Comparison of ENCODE assay signal across 18 cellular contexts in the genomic region with DNA sequence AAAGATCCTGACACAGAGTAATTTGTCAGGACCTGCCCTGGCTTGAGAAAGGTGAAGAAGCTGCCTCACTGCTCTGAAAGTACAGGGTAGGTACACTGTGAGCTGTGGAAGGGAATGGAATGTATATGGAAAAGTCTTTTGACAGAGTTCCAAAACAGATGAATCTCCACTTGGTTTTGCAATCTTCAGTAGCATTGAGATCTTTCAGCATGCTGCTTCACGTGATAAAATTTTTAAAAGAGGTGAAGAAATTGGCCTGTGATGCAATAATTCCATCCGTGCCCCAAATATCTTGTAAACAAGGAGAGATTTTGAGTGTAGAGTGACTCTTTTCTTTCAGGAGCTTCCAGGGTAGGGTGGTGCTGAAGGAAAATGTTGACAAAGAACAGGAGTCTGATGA.
A peak's percentile ranks its signal among the peaks of the same experiment; 100 is the strongest.
DNase-seq lines count a peak whose midpoint lies in the region; ATAC-seq, FAIRE-seq and TF ChIP-seq lines count a peak whose summit lies in the region.
"Had no signal": no experiment of that assay in that cellular context is flagged by ENCODE, and none has a peak within 500 bp of the region (broad histone marks: within the 10 kb centered on the region; RNA-seq: fewer than 3 reads in every experiment).

No MANE protein-coding gene starts in this region.

- H4K20me1 ChIP-seq in K562 (replicated peaks; ENCODE audit: control insufficient read depth, insufficient read depth, low read length) = no peaks in the 10 kb centered on the region

- H3K27ac Mint-ChIP-seq in HFFc6 (no peak overlapping the region), glutamatergic neuron (ENCODE audit: unreplicated experiment) (no peak overlapping the region)
- H3K27ac Mint-ChIP-seq in activated T-helper 17 cell treated with anti-CD3 and anti-CD28 coated beads, Interleukin-2, amount 50 U/mL, for 72 hours = no peak overlapping the region
- H3K27ac Mint-ChIP-seq: activated CD4-positive, alpha-beta T cell treated with anti-CD3 and anti-CD28 coated beads, Interleukin-2, amount 10 ng/mL, durations not matched to agents 7 days and 5 days; activated T-helper 1 cell treated with anti-CD3 and anti-CD28 coated beads, Interleukin-12 subunit alpha, Interleukin-12 subunit beta, Interleukin-2, Interleukin-4 antibody, amounts not matched to agents 30 ng/mL and 10 ng/mL and 1 ng/mL, durations not matched to agents 14 hours and 24 hours and 36 hours; naive thymus-derived CD8-positive, alpha-beta T cell; stimulated activated naive B cell treated with anti-CD40 and anti-IgM and Interleukin-4, amounts not matched to agents 10 μg/mL and 1 μg/mL and 100 μg/mL, for 72 hours had no signal

- no peak overlapping the region for H3K4me2 ChIP-seq in K562 (ENCODE audit: insufficient read depth, low read length)

- TF ChIP-seq POLR2A in K562 (conservative IDR thresholded peaks at IDR 0.05) = no peak
- no peak for TF ChIP-seq POLR2A in gastroesophageal sphincter (IDR thresholded peaks at IDR 0.05)
- no peak for TF ChIP-seq POLR2A in suprapubic skin (IDR thresholded peaks at IDR 0.05)

- H3K9me1 ChIP-seq in K562 (ENCODE audit: control insufficient read depth, insufficient read depth, low read length) = no peaks in the 10 kb centered on the region

- BruUV-seq in K562 (replicated peaks; lab: Mats Ljungman, UMichigan) = no TSS peak

- 0% methylated on average over 1 of the region's 2 CpGs for WGBS in K562 (ENCODE audit: insufficient coverage, low coverage, missing lambda C conversion rate)
- WGBS in gastroesophageal sphincter (ENCODE audit: low coverage in 1 of 2), 2 donors = 23 to 39% methylated on average over 2 of the region's 2 CpGs
- WGBS in suprapubic skin = 24% methylated on average over 2 of the region's 2 CpGs

- peak; percentile 70 for DNase-seq in HFFc6
- no peak for DNase-seq in K562 (ENCODE audit: extremely low read depth in 1 of 4, low spot score in 3 of 4)
- DNase-seq in suprapubic skin (ENCODE audit: low spot score in 2 of 2) = no peak
- no peak for DNase-seq in activated gamma-delta T cell (lab: John Stamatoyannopoulos, UW)
- no peak for DNase-seq in glutamatergic neuron
- DNase-seq: activated CD4-positive, alpha-beta T cell treated with anti-CD3 and anti-CD28 coated beads, Interleukin-2, amount 10 ng/mL, durations not matched to agents 7 days and 5 days; brain microvascular endothelial cell; COR-L47; heart right ventricle; MM.1S; naive thymus-derived CD8-positive, alpha-beta T cell; NCI-H774; retina; SHP77 treated with DMSO at 0.1 percent for 48 hours; stimulated activated naive B cell treated with anti-CD40 and anti-IgM and Interleukin-4, amounts not matched to agents 10 μg/mL and 1 μg/mL and 100 μg/mL, for 72 hours had no signal

- H3K36me3 Mint-ChIP-seq in HFFc6 (ENCODE audit: low read depth) (no peaks in the 10 kb centered on the region), glutamatergic neuron (ENCODE audit: unreplicated experiment) (no peaks in the 10 kb centered on the region)
- H3K36me3 Mint-ChIP-seq in activated T-helper 17 cell treated with anti-CD3 and anti-CD28 coated beads, Interleukin-2, amount 50 U/mL, for 72 hours (ENCODE audit: low read depth) = no peaks in the 10 kb centered on the region
- H3K36me3 Mint-ChIP-seq: naive thymus-derived CD8-positive, alpha-beta T cell; stimulated activated naive B cell treated with anti-CD40 and anti-IgM and Interleukin-4, amounts not matched to agents 10 μg/mL and 1 μg/mL and 100 μg/mL, for 72 hours had no signal

- H3K79me2 ChIP-seq in K562 (ENCODE audit: control insufficient read depth, insufficient read depth, low read length) = no peaks in the 10 kb centered on the region

- POLR2A ChIA-PET in K562 (lab: Yijun Ruan, JAX) = no interaction called here

- H3K9me3 Mint-ChIP-seq in HFFc6 (no peaks in the 10 kb centered on the region), glutamatergic neuron (ENCODE audit: unreplicated experiment) (no peaks in the 10 kb centered on the region)
- H3K9me3 Mint-ChIP-seq in activated T-helper 17 cell treated with anti-CD3 and anti-CD28 coated beads, Interleukin-2, amount 50 U/mL, for 72 hours = no peaks in the 10 kb centered on the region
- H3K9me3 Mint-ChIP-seq: activated CD4-positive, alpha-beta T cell treated with anti-CD3 and anti-CD28 coated beads, Interleukin-2, amount 10 ng/mL, durations not matched to agents 7 days and 5 days; activated T-helper 1 cell treated with anti-CD3 and anti-CD28 coated beads, Interleukin-12 subunit alpha, Interleukin-12 subunit beta, Interleukin-2, Interleukin-4 antibody, amounts not matched to agents 30 ng/mL and 10 ng/mL and 1 ng/mL, durations not matched to agents 14 hours and 24 hours and 36 hours; naive thymus-derived CD8-positive, alpha-beta T cell; stimulated activated naive B cell treated with anti-CD40 and anti-IgM and Interleukin-4, amounts not matched to agents 10 μg/mL and 1 μg/mL and 100 μg/mL, for 72 hours had no signal

- CTCF ChIA-PET in K562 (lab: Yijun Ruan, JAX; ENCODE audit: low intra/inter-chr PET ratio) = no interaction called here

- H2AFZ ChIP-seq in K562 (ENCODE audit: low read depth, low read length) = no peak overlapping the region

- intact Hi-C loops in K562 (cut with micrococcal nuclease) = no loop called here

- H3K9me3 ChIP-seq in K562 (replicated peaks; ENCODE audit: control insufficient read depth, insufficient read depth, low read depth, low read length) = no peaks in the 10 kb centered on the region
- no peaks in the 10 kb centered on the region for H3K9me3 ChIP-seq in gastroesophageal sphincter
- no peaks in the 10 kb centered on the region for H3K9me3 ChIP-seq in suprapubic skin
- H3K9me3 ChIP-seq: heart right ventricle had no signal

- TF ChIP-seq RAD21 in K562 (CRISPR knock-in tag; conservative IDR thresholded peaks at IDR 0.05 in 1 of 2, IDR thresholded peaks at IDR 0.05 in 1 of 2) = no peak

- in situ Hi-C loops in K562 (cut with MboI) = no loop called here

- H3K4me3 ChIP-seq in K562 (no peak overlapping the region), gastroesophageal sphincter (no peak overlapping the region), suprapubic skin (no peak overlapping the region)
- H3K4me3 ChIP-seq: heart right ventricle had no signal

- no peak overlapping the region for H3K9ac ChIP-seq in K562 (ENCODE audit: insufficient read depth in 1 of 2, low read depth in 2 of 2, low read length in 2 of 2)

- H3K27me3 Mint-ChIP-seq in HFFc6 (ENCODE audit: insufficient read depth) = 0 out of 2 replicates have a peak, but pooled peaks cover under 1% of the 10 kb centered on the region
- no peaks in the 10 kb centered on the region for H3K27me3 Mint-ChIP-seq in activated T-helper 17 cell treated with anti-CD3 and anti-CD28 coated beads, Interleukin-2, amount 50 U/mL, for 72 hours
- no peaks in the 10 kb centered on the region for H3K27me3 Mint-ChIP-seq in glutamatergic neuron (ENCODE audit: unreplicated experiment)
- H3K27me3 Mint-ChIP-seq: activated CD4-positive, alpha-beta T cell treated with anti-CD3 and anti-CD28 coated beads, Interleukin-2, amount 10 ng/mL, durations not matched to agents 7 days and 5 days; naive thymus-derived CD8-positive, alpha-beta T cell had no signal

- no peak for TF ChIP-seq EP300 in K562 (IDR thresholded peaks at IDR 0.05; ENCODE audit: low read length)
- no peak for TF ChIP-seq EP300 in gastroesophageal sphincter (IDR thresholded peaks at IDR 0.05)
- no peak for TF ChIP-seq EP300 in suprapubic skin (IDR thresholded peaks at IDR 0.05)

- H3K27ac ChIP-seq in K562 (ENCODE audit: extremely low read depth, low read depth, low read length) (no peak overlapping the region), gastroesophageal sphincter (peak overlapping the region in 1 of 4 donors; percentile 33), suprapubic skin (peak overlapping the region; percentile 67)
- H3K27ac ChIP-seq: brain microvascular endothelial cell, heart right ventricle had no signal

- peaks cover 16% of the 10 kb centered on the region for H3K4me1 Mint-ChIP-seq in HFFc6 (ENCODE audit: low read depth)
- no peaks in the 10 kb centered on the region for H3K4me1 Mint-ChIP-seq in activated T-helper 17 cell treated with anti-CD3 and anti-CD28 coated beads, Interleukin-2, amount 50 U/mL, for 72 hours
- peaks cover 7% of the 10 kb centered on the region for H3K4me1 Mint-ChIP-seq in glutamatergic neuron (ENCODE audit: low read depth, unreplicated experiment)
- H3K4me1 Mint-ChIP-seq: activated CD4-positive, alpha-beta T cell treated with anti-CD3 and anti-CD28 coated beads, Interleukin-2, amount 10 ng/mL, durations not matched to agents 7 days and 5 days; stimulated activated naive B cell treated with anti-CD40 and anti-IgM and Interleukin-4, amounts not matched to agents 10 μg/mL and 1 μg/mL and 100 μg/mL, for 72 hours had no signal

- H3K4me3 Mint-ChIP-seq in HFFc6 = no peak overlapping the region
- H3K4me3 Mint-ChIP-seq in activated T-helper 17 cell treated with anti-CD3 and anti-CD28 coated beads, Interleukin-2, amount 50 U/mL, for 72 hours = no peak overlapping the region
- no peak overlapping the region for H3K4me3 Mint-ChIP-seq in glutamatergic neuron (ENCODE audit: unreplicated experiment)
- H3K4me3 Mint-ChIP-seq: activated CD4-positive, alpha-beta T cell treated with anti-CD3 and anti-CD28 coated beads, Interleukin-2, amount 10 ng/mL, durations not matched to agents 7 days and 5 days; activated T-helper 1 cell treated with anti-CD3 and anti-CD28 coated beads, Interleukin-12 subunit alpha, Interleukin-12 subunit beta, Interleukin-2, Interleukin-4 antibody, amounts not matched to agents 30 ng/mL and 10 ng/mL and 1 ng/mL, durations not matched to agents 14 hours and 24 hours and 36 hours; naive thymus-derived CD8-positive, alpha-beta T cell; stimulated activated naive B cell treated with anti-CD40 and anti-IgM and Interleukin-4, amounts not matched to agents 10 μg/mL and 1 μg/mL and 100 μg/mL, for 72 hours had no signal

- H3K36me3 ChIP-seq in K562 (ENCODE audit: control insufficient read depth, insufficient read depth, low read length) (no peaks in the 10 kb centered on the region), gastroesophageal sphincter (no peaks in the 10 kb centered on the region), suprapubic skin (no peaks in the 10 kb centered on the region)
- H3K36me3 ChIP-seq: brain microvascular endothelial cell, heart right ventricle had no signal

- FAIRE-seq in K562 (lab: Jason Lieb, UNC) = no peak

- ATAC-seq in K562 (no peak), gastroesophageal sphincter (peak; percentile 80)
- no peak for ATAC-seq in activated T-helper 17 cell treated with anti-CD3 and anti-CD28 coated beads, Interleukin-2, amount 50 U/mL, for 72 hours (replicated peaks)
- ATAC-seq: heart right ventricle; naive thymus-derived CD8-positive, alpha-beta T cell; stimulated activated naive B cell treated with anti-CD40 and anti-IgM and Interleukin-4, amounts not matched to agents 10 μg/mL and 1 μg/mL and 100 μg/mL, for 72 hours had no signal

- no peak for TF ChIP-seq CTCF in HFFc6 (IDR thresholded peaks at IDR 0.05)
- no peak for TF ChIP-seq CTCF in K562 (IDR thresholded peaks at IDR 0.05 in 2 of 3, conservative IDR thresholded peaks at IDR 0.05 in 1 of 3; ENCODE audit: insufficient read depth in 2 of 3, low read depth in 1 of 3, low read length in 3 of 3)
- no peak for TF ChIP-seq CTCF in gastroesophageal sphincter (IDR thresholded peaks at IDR 0.05)
- no peak for TF ChIP-seq CTCF in suprapubic skin (IDR thresholded peaks at IDR 0.05)
- TF ChIP-seq CTCF in glutamatergic neuron (IDR thresholded peaks at IDR 0.05; ENCODE audit: partially characterized antibody, unreplicated experiment) = no peak

- H3K27me3 ChIP-seq in K562 (ENCODE audit: control insufficient read depth in 2 of 2, insufficient read depth in 2 of 2, low read length in 2 of 2) = no peaks in the 10 kb centered on the region
- H3K27me3 ChIP-seq in gastroesophageal sphincter = no peaks in the 10 kb centered on the region
- no peaks in the 10 kb centered on the region for H3K27me3 ChIP-seq in suprapubic skin
- H3K27me3 ChIP-seq: brain microvascular endothelial cell, heart right ventricle had no signal

- no peaks in the 10 kb centered on the region for H3K4me1 ChIP-seq in K562 (replicated peaks in 1 of 2; ENCODE audit: control insufficient read depth in 2 of 2, insufficient read depth in 2 of 2, low read length in 2 of 2)
- H3K4me1 ChIP-seq in gastroesophageal sphincter = peaks cover 0 to 33% (median 7%) of the 10 kb centered on the region in 3 donors
- peaks cover 14% of the 10 kb centered on the region for H3K4me1 ChIP-seq in suprapubic skin
- H3K4me1 ChIP-seq: heart right ventricle had no signal
